ENCODE assay signal across 12 cellular contexts in genomic region chr2:47093626-47094025, GRCh38.
DNase-seq lines count a peak whose midpoint lies in the region; TF ChIP-seq lines count a peak whose summit lies in the region.
"Had no signal": no experiment of that assay in that cellular context is flagged by ENCODE, and none has a peak within 500 bp of the region (broad histone marks: within the 10 kb centered on the region; RNA-seq: fewer than 3 reads in every experiment).

No MANE protein-coding gene starts in this region.

- H3K4me3 ChIP-seq in osteoblast (ENCODE audit: insufficient read depth, low read length) (no peak overlapping the region), dorsolateral prefrontal cortex (no peak overlapping the region)
- H3K4me3 ChIP-seq: A549, BLaER1 had no signal

- DNase-seq in NCI-H524 (lab: John Stamatoyannopoulos, UW): peak; percentile 56 to 87
- peak; percentile 23 for DNase-seq in islet precursor cell
- no peak for DNase-seq in osteoblast (ENCODE audit: insufficient read length, low spot score, missing footprints)
- no peak for DNase-seq in HuH-7.5 (ENCODE audit: low spot score)
- no peak for DNase-seq in ecto neural progenitor cell (ENCODE audit: low spot score)
- no peak for DNase-seq in dorsolateral prefrontal cortex
- no peak for DNase-seq in stimulated activated CD4-positive, alpha-beta T cell treated with anti-CD3 and anti-CD28 coated beads, Interleukin-4, amount 100 ng/mL, for 4 hours
- DNase-seq: Caco-2; CD8-positive, alpha-beta memory T cell had no signal

- H2AFZ ChIP-seq in osteoblast (ENCODE audit: low read length): peak overlapping the region; percentile 25

- no peaks in the 10 kb centered on the region for H3K79me2 ChIP-seq in osteoblast (ENCODE audit: insufficient read depth, low read length)

- intact Hi-C loops in dorsolateral prefrontal cortex (cut with DNase I): no loop called here

- H3K27me3 ChIP-seq in osteoblast (ENCODE audit: insufficient read depth, low read length) (no peaks in the 10 kb centered on the region), dorsolateral prefrontal cortex (no peaks in the 10 kb centered on the region)
- H3K27me3 ChIP-seq: BLaER1 had no signal

- H3K36me3 ChIP-seq in osteoblast (ENCODE audit: insufficient read depth, low read length): no peaks in the 10 kb centered on the region
- H3K36me3 ChIP-seq: BLaER1 had no signal

- H3K4me1 ChIP-seq in osteoblast (ENCODE audit: insufficient read depth, low read length): peaks cover 35% of the 10 kb centered on the region

- TF ChIP-seq CTCF in osteoblast (IDR thresholded peaks at IDR 0.05; ENCODE audit: extremely low read depth, low read depth, low read length) (no peak), dorsolateral prefrontal cortex (IDR thresholded peaks at IDR 0.05 in 54 of 56, conservative IDR thresholded peaks at IDR 0.05 in 2 of 56; ENCODE audit: low read depth in 1 of 56, partially characterized antibody in 56 of 56) (no peak)

- no peaks in the 10 kb centered on the region for H4K20me1 ChIP-seq in osteoblast (ENCODE audit: insufficient read depth, low read length)
- H4K20me1 ChIP-seq: BLaER1 had no signal

- H3K27ac ChIP-seq in osteoblast (ENCODE audit: low read depth, low read length) (peak overlapping the region; percentile 15), dorsolateral prefrontal cortex (no peak overlapping the region)
- H3K27ac ChIP-seq: A549, BLaER1, HL-60 had no signal

- H3K9me3 ChIP-seq in osteoblast (ENCODE audit: low read depth, low read length): no peaks in the 10 kb centered on the region
- H3K9me3 ChIP-seq: A549, BLaER1, Caco-2 had no signal

- H3K4me2 ChIP-seq in osteoblast (ENCODE audit: insufficient read depth, low read length): no peak overlapping the region
- H3K4me2 ChIP-seq: A549, BLaER1 had no signal

Comparison
In these comparisons a context has a peak if more than half of its experiments do, and no peak if none do; other contexts are left out.
1. DNase-seq: peak in NCI-H524 (2 of 2) and islet precursor cell (single experiment); none in osteoblast (single experiment), HuH-7.5 (single experiment), ecto neural progenitor cell (single experiment), dorsolateral prefrontal cortex (0 of 10) and stimulated activated CD4-positive, alpha-beta T cell treated with anti-CD3 and anti-CD28 coated beads, Interleukin-4, amount 100 ng/mL, for 4 hours (0 of 2).